Comparison of ENCODE assay signal across 8 cellular contexts in genomic region chr4:137733174-137734141, GRCh38.
DNase-seq lines count a peak whose midpoint lies in the region; ATAC-seq, FAIRE-seq and TF ChIP-seq lines count a peak whose summit lies in the region.
"Not testable (repeated sequence)": the region's sequence is repeated elsewhere in the genome, so short reads cannot be mapped to it uniquely, and the experiment has no call there.

No MANE protein-coding gene starts in this region.

- not testable (repeated sequence) for H4K20me1 ChIP-seq in MM.1S (ENCODE audit: insufficient read depth, low read length); keratinocyte (ENCODE audit: control insufficient read depth, extremely low read depth, insufficient read depth, low read length)

- not testable (repeated sequence) for H3K36me3 ChIP-seq in MM.1S (replicated peaks; ENCODE audit: insufficient read depth, low read length); keratinocyte (ENCODE audit: control insufficient read depth in 2 of 2, extremely low read depth in 1 of 2, insufficient read depth in 2 of 2, low read length in 2 of 2); upper lobe of left lung

- peak; percentile 48 for DNase-seq in Daoy (ENCODE audit: low read depth)
- peak; percentile 48 for DNase-seq in MM.1S
- DNase-seq in SHP77 (lab: John Stamatoyannopoulos, UW): peak; percentile 6 to 31
- peak; percentile 53 for DNase-seq in cerebellar cortex (ENCODE audit: low spot score)
- not testable (repeated sequence) for DNase-seq in keratinocyte (ENCODE audit: low read depth, low spot score)
- DNase-seq in upper lobe of left lung: peak; percentile 38 to 75

- WGBS in upper lobe of left lung, 2 donors: 80 to 93% methylated on average over 16 to 39 of the region's 44 CpGs

- H3K27ac ChIP-seq in MM.1S (ENCODE audit: low read length); keratinocyte (ENCODE audit: control insufficient read depth, insufficient read depth, low read length); upper lobe of left lung: not testable (repeated sequence)

- not testable (repeated sequence) for H3K9me1 ChIP-seq in keratinocyte (ENCODE audit: control insufficient read depth, extremely low read depth, insufficient read depth, low read length)

- H3K79me2 ChIP-seq in MM.1S (ENCODE audit: low read length); keratinocyte (ENCODE audit: control insufficient read depth, insufficient read depth, low read length): not testable (repeated sequence)

- not testable (repeated sequence) for H3K27me3 ChIP-seq in MM.1S (replicated peaks; ENCODE audit: insufficient read depth, low read length); keratinocyte (ENCODE audit: control insufficient read depth, extremely low read depth, insufficient read depth, low read length); upper lobe of left lung

- TF ChIP-seq POLR2A in upper lobe of left lung (IDR thresholded peaks at IDR 0.05): not testable (repeated sequence)

- TF ChIP-seq EP300 in upper lobe of left lung (IDR thresholded peaks at IDR 0.05): not testable (repeated sequence)

- not testable (repeated sequence) for H3K4me3 ChIP-seq in MM.1S (ENCODE audit: low read length); keratinocyte (ENCODE audit: control insufficient read depth in 2 of 3, extremely low read depth in 1 of 3, insufficient read depth in 2 of 3, low read depth in 1 of 3, low read length in 3 of 3); upper lobe of left lung

- FAIRE-seq in keratinocyte (lab: Jason Lieb, UNC): peak; percentile 80

- ATAC-seq in GM19035 (IDR thresholded peaks at IDR 0.05; ENCODE audit: unreplicated experiment) (peak; percentile 85), HG02885 (IDR thresholded peaks at IDR 0.05; ENCODE audit: poor library complexity, unreplicated experiment) (peak; percentile 87), upper lobe of left lung (ENCODE audit: low FRiP score in 2 of 2) (peak; percentile 81 to 85)

- H3K9me3 ChIP-seq in MM.1S (replicated peaks; ENCODE audit: insufficient read depth, low read length); keratinocyte (ENCODE audit: control insufficient read depth, low read depth, low read length); upper lobe of left lung: not testable (repeated sequence)

- TF ChIP-seq CTCF in MM.1S (IDR thresholded peaks at IDR 0.05; ENCODE audit: low read length) (peak; percentile 60), keratinocyte (optimal IDR thresholded peaks at IDR 0.05 in 1 of 3, IDR thresholded peaks at IDR 0.05 in 1 of 3, conservative IDR thresholded peaks at IDR 0.05 in 1 of 3; ENCODE audit: extremely low read depth in 1 of 3, insufficient read depth in 2 of 3, low read length in 3 of 3) (peak; percentile 50 to 74 (median 60)), upper lobe of left lung (IDR thresholded peaks at IDR 0.05) (peak in 4 of 6 experiments; percentile 22 to 52 (median 40))

- H3K9ac ChIP-seq in MM.1S (ENCODE audit: low read length); keratinocyte (ENCODE audit: control insufficient read depth, extremely low read depth, insufficient read depth, low read length): not testable (repeated sequence)

- not testable (repeated sequence) for H3F3A ChIP-seq in MM.1S (ENCODE audit: insufficient read depth, low read length)

- not testable (repeated sequence) for H3K4me1 ChIP-seq in MM.1S (ENCODE audit: low read length); keratinocyte (ENCODE audit: control insufficient read depth, extremely low read depth, insufficient read depth, low read length); upper lobe of left lung

- H3K4me2 ChIP-seq in MM.1S (ENCODE audit: low read depth, low read length); keratinocyte (ENCODE audit: control insufficient read depth, extremely low read depth, insufficient read depth, low read depth, low read length): not testable (repeated sequence)

- not testable (repeated sequence) for H2AFZ ChIP-seq in MM.1S (ENCODE audit: low read length); keratinocyte (ENCODE audit: control insufficient read depth, low read length)

- H3K9me2 ChIP-seq in MM.1S (replicated peaks; ENCODE audit: insufficient read depth, low read length): not testable (repeated sequence)

- dilution Hi-C loops in keratinocyte (cut with MboI; ENCODE audit: extremely low pct_ligation_motif_present, low sequenced_read_pairs): not testable (repeated sequence)
